1 cellular context compared by ENCODE assay signal in the genomic region with DNA sequence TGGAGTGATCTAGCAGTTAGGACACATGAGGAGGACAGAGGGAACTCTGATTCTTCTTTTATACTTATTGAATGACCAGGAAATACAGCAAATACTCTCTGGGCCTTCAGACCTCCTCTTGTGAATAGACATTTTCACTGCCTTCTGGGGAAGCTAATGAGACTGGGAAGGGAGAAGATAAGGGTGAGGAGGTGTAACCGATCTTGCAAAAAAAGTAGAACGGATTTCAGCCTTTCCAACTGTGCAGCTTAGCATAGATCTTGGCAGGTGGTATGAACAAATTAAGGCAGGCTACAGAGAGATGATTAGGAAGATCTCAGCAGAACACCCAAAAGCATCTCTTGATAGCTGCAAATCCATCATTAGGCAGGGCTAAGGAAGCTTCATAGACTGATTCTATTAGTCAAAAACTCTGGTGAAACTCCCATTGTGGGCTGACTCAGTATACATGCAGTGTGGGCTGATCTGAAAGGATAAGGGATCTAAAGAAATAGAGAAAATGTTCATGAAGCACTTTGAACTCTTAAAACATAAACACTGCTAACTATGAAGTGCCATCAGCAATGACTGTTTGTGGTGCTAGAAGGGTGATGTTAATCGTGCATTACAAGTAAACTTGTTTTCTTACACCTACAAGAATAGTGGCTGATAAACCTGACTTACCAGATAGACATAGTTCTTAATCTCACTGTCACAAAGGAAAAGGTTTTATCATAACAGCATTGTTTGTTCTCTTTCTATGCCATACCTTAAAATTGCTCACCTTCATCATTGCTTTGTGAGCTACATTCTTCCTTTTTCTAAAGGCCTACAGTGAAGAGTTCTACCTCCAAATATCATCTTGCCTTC.
TF ChIP-seq lines count a peak whose summit lies in the region.

No MANE protein-coding gene starts in this region.

TF ChIP-seq in K562, 482 proteins besides CTCF, POLR2A, EP300 and RAD21 (continued from another document):
- TF ChIP-seq E2F1 (CRISPR knock-in tag; IDR thresholded peaks at IDR 0.05) (no peak), TEAD2 (tag; IDR thresholded peaks at IDR 0.05) (no peak), ATF7 (IDR thresholded peaks at IDR 0.05) (no peak), BRCA1 (IDR thresholded peaks at IDR 0.05) (no peak), BRCA1 (CRISPR knock-in tag; IDR thresholded peaks at IDR 0.05) (no peak), THRAP3 (IDR thresholded peaks at IDR 0.05; ENCODE audit: borderline replicate concordance) (no peak)
